In the genomic region with DNA sequence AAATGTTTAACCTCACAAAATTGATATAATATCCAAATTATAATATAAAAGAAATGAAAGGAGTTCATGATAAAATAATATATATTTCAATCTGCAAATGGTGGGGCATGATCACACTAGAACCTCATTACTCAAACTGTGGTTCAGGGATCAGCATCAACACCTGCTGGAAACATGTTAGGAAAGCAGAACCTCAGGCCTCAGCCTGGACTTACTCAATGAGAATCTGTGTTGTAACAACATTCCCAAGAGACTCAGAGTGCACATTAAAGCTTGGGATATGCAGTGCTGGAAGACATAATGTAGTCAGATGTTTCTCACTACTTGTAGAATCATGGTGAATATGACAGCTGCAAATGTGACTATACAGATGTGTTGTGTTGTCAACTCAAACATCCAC, we compare ENCODE assay signal across 31 cellular contexts.
DNase-seq lines count a peak whose midpoint lies in the region; ATAC-seq and TF ChIP-seq lines count a peak whose summit lies in the region.
"Had no signal": no experiment of that assay in that cellular context is flagged by ENCODE, and none has a peak within 500 bp of the region (broad histone marks: within the 10 kb centered on the region; RNA-seq: fewer than 3 reads in every experiment).

No MANE protein-coding gene starts in this region.

- H3K27me3 Mint-ChIP-seq in MCF 10A (ENCODE audit: insufficient read depth, unreplicated experiment) = peaks cover 16% of the 10 kb centered on the region
- no peaks in the 10 kb centered on the region for H3K27me3 Mint-ChIP-seq in T-helper 2 cell treated with Interferon-gamma antibody and Interleukin-4, amounts not matched to agents 5 μg/mL and 100 μg/mL, for 36 hours (ENCODE audit: low read depth)
- H3K27me3 Mint-ChIP-seq: activated naive CD8-positive, alpha-beta T cell treated with anti-CD3 and anti-CD28 coated beads, Interleukin-2, amount 10 ng/mL, durations not matched to agents 7 days and 5 days; CD4-positive, alpha-beta T cell; stimulated activated naive B cell treated with anti-CD40 and anti-IgM and Interleukin-4, amounts not matched to agents 10 μg/mL and 1 μg/mL and 100 μg/mL, for 72 hours had no signal

- intact Hi-C loops in MCF 10A (cut with micrococcal nuclease) = no loop called here
- intact Hi-C loops in breast epithelium (cut with DNase I; ENCODE audit: low total_unique reads) = no loop called here

- H3K4me1 Mint-ChIP-seq in MCF 10A (ENCODE audit: insufficient read depth, unreplicated experiment) = no peaks in the 10 kb centered on the region
- H3K4me1 Mint-ChIP-seq in T-helper 2 cell treated with Interferon-gamma antibody and Interleukin-4, amounts not matched to agents 5 μg/mL and 100 μg/mL, for 36 hours (ENCODE audit: low read depth) = no peaks in the 10 kb centered on the region
- H3K4me1 Mint-ChIP-seq: activated naive CD8-positive, alpha-beta T cell treated with anti-CD3 and anti-CD28 coated beads, Interleukin-2, amount 10 ng/mL, durations not matched to agents 7 days and 5 days; stimulated activated naive B cell treated with anti-CD40 and anti-IgM and Interleukin-4, amounts not matched to agents 10 μg/mL and 1 μg/mL and 100 μg/mL, for 72 hours had no signal

- no peaks in the 10 kb centered on the region for H3K9me3 Mint-ChIP-seq in MCF 10A (ENCODE audit: unreplicated experiment)
- H3K9me3 Mint-ChIP-seq in T-helper 2 cell treated with Interferon-gamma antibody and Interleukin-4, amounts not matched to agents 5 μg/mL and 100 μg/mL, for 36 hours = no peaks in the 10 kb centered on the region

- no peaks in the 10 kb centered on the region for H3K4me1 ChIP-seq in breast epithelium
- H3K4me1 ChIP-seq in foreskin keratinocyte = peaks cover 15% of the 10 kb centered on the region
- H3K4me1 ChIP-seq: ascending aorta, SJSA1, upper lobe of right lung had no signal

- H3K4me3 Mint-ChIP-seq in MCF 10A (ENCODE audit: unreplicated experiment) = no peak overlapping the region
- no peak overlapping the region for H3K4me3 Mint-ChIP-seq in T-helper 2 cell treated with Interferon-gamma antibody and Interleukin-4, amounts not matched to agents 5 μg/mL and 100 μg/mL, for 36 hours
- H3K4me3 Mint-ChIP-seq: activated naive CD8-positive, alpha-beta T cell treated with anti-CD3 and anti-CD28 coated beads, Interleukin-2, amount 10 ng/mL, durations not matched to agents 7 days and 5 days; activated T-cell treated with anti-CD3 and anti-CD28 coated beads, Interleukin-2, amount 50 U/mL, for 4 hours; CD4-positive, alpha-beta T cell; stimulated activated naive B cell treated with anti-CD40 and anti-IgM and Interleukin-4, amounts not matched to agents 10 μg/mL and 1 μg/mL and 100 μg/mL, for 72 hours had no signal

- TF ChIP-seq CTCF in MCF 10A (IDR thresholded peaks at IDR 0.05; ENCODE audit: unreplicated experiment) (no peak), breast epithelium (IDR thresholded peaks at IDR 0.05) (no peak), foreskin keratinocyte (conservative IDR thresholded peaks at IDR 0.05) (no peak)

- H3K27me3 ChIP-seq in breast epithelium (no peaks in the 10 kb centered on the region), foreskin keratinocyte (no peaks in the 10 kb centered on the region)
- H3K27me3 ChIP-seq: ascending aorta, ovary, SJSA1, upper lobe of right lung had no signal

- no peaks in the 10 kb centered on the region for H3K9me3 ChIP-seq in breast epithelium
- H3K9me3 ChIP-seq: A549, ascending aorta, ovary, SJSA1, upper lobe of right lung had no signal

- H3K27ac ChIP-seq in breast epithelium (no peak overlapping the region), foreskin keratinocyte (no peak overlapping the region)
- H3K27ac ChIP-seq: ascending aorta, ovary, SJSA1, upper lobe of right lung had no signal

- CTCF ChIA-PET in MCF 10A (lab: Yijun Ruan, JAX) = interaction anchor here (0.7 to 3.6 kb wide), 3 partner anchors 11 to 449 kb away, joined by 3 to 17 read pairs (median 6); no protein-coding TSS in a partner anchor

- POLR2A ChIA-PET in MCF 10A (lab: Yijun Ruan, JAX) = no interaction called here

- TF ChIP-seq POLR2A in breast epithelium (IDR thresholded peaks at IDR 0.05) = no peak

- no TSS peak for BruUV-seq in MCF 10A (replicated peaks; lab: Mats Ljungman, UMichigan)

- H3K4me3 ChIP-seq in breast epithelium = no peak overlapping the region
- H3K4me3 ChIP-seq: A549, ascending aorta, K562, ovary, SJSA1, upper lobe of right lung had no signal

- no peak overlapping the region for H3K27ac Mint-ChIP-seq in MCF 10A (ENCODE audit: low read depth, unreplicated experiment)
- no peak overlapping the region for H3K27ac Mint-ChIP-seq in T-helper 2 cell treated with Interferon-gamma antibody and Interleukin-4, amounts not matched to agents 5 μg/mL and 100 μg/mL, for 36 hours
- H3K27ac Mint-ChIP-seq: activated naive CD8-positive, alpha-beta T cell treated with anti-CD3 and anti-CD28 coated beads, Interleukin-2, amount 10 ng/mL, durations not matched to agents 7 days and 5 days; CD4-positive, alpha-beta T cell; stimulated activated naive B cell treated with anti-CD40 and anti-IgM and Interleukin-4, amounts not matched to agents 10 μg/mL and 1 μg/mL and 100 μg/mL, for 72 hours had no signal

- peak; percentile 4 for DNase-seq in MCF 10A (ENCODE audit: unreplicated experiment)
- no peak for DNase-seq in breast epithelium (ENCODE audit: low spot score in 2 of 2)
- peak; percentile 5 for DNase-seq in amniotic epithelial cell (ENCODE audit: low read depth)
- DNase-seq in foreskin keratinocyte = peak; percentile 29 to 71
- DNase-seq in T-helper 2 cell treated with Interferon-gamma antibody and Interleukin-4, amounts not matched to agents 5 μg/mL and 100 μg/mL, for 36 hours (ENCODE audit: low spot score) = no peak
- no peak for DNase-seq in kidney glomerular epithelial cell (lab: John Stamatoyannopoulos, UW)
- DNase-seq in middle frontal gyrus (ENCODE audit: extremely low spot score, low spot score) = no peak
- DNase-seq: activated CD4-positive, alpha-beta T cell treated with anti-CD3 and anti-CD28 coated beads, Interleukin-2, amount 50 U/mL, for 1 hour; activated CD4-positive, CD25-positive, alpha-beta regulatory T cell; activated gamma-delta T cell treated with Interleukin-2 at 50 U/mL for 16 hours; activated naive CD8-positive, alpha-beta T cell treated with anti-CD3 and anti-CD28 coated beads, Interleukin-2, amount 10 ng/mL, durations not matched to agents 7 days and 5 days; activated T-cell treated with anti-CD3 and anti-CD28 coated beads, Interleukin-2, amount 50 U/mL, for 4 hours; caudate nucleus; CD4-positive, alpha-beta T cell; cortex of kidney; effector memory CD4-positive, alpha-beta T cell; erythroblast; GOT3; NCI-H1105; NCI-H187 treated with DMSO at 0.1 percent for 48 hours; NCI-H2227 treated with DMSO at 0.1 percent for 48 hours; NCI-H748 treated with DMSO at 0.1 percent for 48 hours; ovary; stimulated activated naive B cell treated with anti-CD40 and anti-IgM and Interleukin-4, amounts not matched to agents 10 μg/mL and 1 μg/mL and 100 μg/mL, for 72 hours; T-helper 1 cell; upper lobe of right lung had no signal

- ATAC-seq in foreskin keratinocyte (no peak), HG02885 (IDR thresholded peaks at IDR 0.05; ENCODE audit: poor library complexity, unreplicated experiment) (no peak)
- ATAC-seq: activated T-cell treated with anti-CD3 and anti-CD28 coated beads, Interleukin-2, amount 50 U/mL, for 4 hours; K562; stimulated activated naive B cell treated with anti-CD40 and anti-IgM and Interleukin-4, amounts not matched to agents 10 μg/mL and 1 μg/mL and 100 μg/mL, for 72 hours; upper lobe of right lung had no signal

- no peaks in the 10 kb centered on the region for H3K36me3 Mint-ChIP-seq in MCF 10A (ENCODE audit: insufficient read depth, unreplicated experiment)
- no peaks in the 10 kb centered on the region for H3K36me3 Mint-ChIP-seq in T-helper 2 cell treated with Interferon-gamma antibody and Interleukin-4, amounts not matched to agents 5 μg/mL and 100 μg/mL, for 36 hours (ENCODE audit: low read depth)
- H3K36me3 Mint-ChIP-seq: activated naive CD8-positive, alpha-beta T cell treated with anti-CD3 and anti-CD28 coated beads, Interleukin-2, amount 10 ng/mL, durations not matched to agents 7 days and 5 days; stimulated activated naive B cell treated with anti-CD40 and anti-IgM and Interleukin-4, amounts not matched to agents 10 μg/mL and 1 μg/mL and 100 μg/mL, for 72 hours had no signal

- H3K36me3 ChIP-seq in breast epithelium = no peaks in the 10 kb centered on the region
- H3K36me3 ChIP-seq: ascending aorta, ovary, SJSA1, upper lobe of right lung had no signal

Comparison
In these comparisons a context has a peak if more than half of its experiments do, and no peak if none do; other contexts are left out.
1. DNase-seq: peak in MCF 10A (single experiment), amniotic epithelial cell (single experiment) and foreskin keratinocyte (2 of 2); none in breast epithelium (0 of 2), T-helper 2 cell treated with Interferon-gamma antibody and Interleukin-4, amounts not matched to agents 5 μg/mL and 100 μg/mL, for 36 hours (single experiment), kidney glomerular epithelial cell (single experiment) and middle frontal gyrus (single experiment).